12 cellular contexts compared by ENCODE assay signal in the genomic region with DNA sequence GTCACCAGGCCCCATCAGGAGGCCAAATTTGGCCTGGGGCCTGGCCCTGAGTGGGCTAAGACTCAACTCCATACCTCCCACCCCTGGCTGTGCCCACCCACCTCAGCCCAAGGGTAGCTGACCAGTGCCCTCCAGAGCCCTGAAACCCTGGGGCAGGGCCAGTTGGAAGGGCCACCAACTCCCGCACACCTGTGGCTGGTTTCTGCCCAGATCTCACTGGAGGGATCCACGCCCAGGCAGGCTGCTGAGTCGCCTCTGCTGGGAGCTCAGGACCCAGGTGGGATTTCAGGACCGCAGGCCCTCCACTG. TPM values are rescaled to one million over a fixed set of nuclear protein-coding genes. Genes with fewer than 3 reads are reported as not detected.
DNase-seq lines count a peak whose midpoint lies in the region; ATAC-seq and TF ChIP-seq lines count a peak whose summit lies in the region.
"Had no signal": no experiment of that assay in that cellular context is flagged by ENCODE, and none has a peak within 500 bp of the region (broad histone marks: within the 10 kb centered on the region; RNA-seq: fewer than 3 reads in every experiment).

No MANE protein-coding gene starts in this region.

- TF ChIP-seq EP300 in tibial nerve (IDR thresholded peaks at IDR 0.05), result no peak

- ATAC-seq in HG02588 (IDR thresholded peaks at IDR 0.05; ENCODE audit: unreplicated experiment), result no peak
- ATAC-seq: activated naive CD4-positive, alpha-beta T cell treated with anti-CD3 and anti-CD28 coated beads, Interleukin-2, amount 50 U/mL, for 72 hours had no signal

- no peaks in the 10 kb centered on the region for H3K9me3 ChIP-seq in HUES6 (ENCODE audit: control insufficient read depth, insufficient read depth, low read depth, low read length)
- no peaks in the 10 kb centered on the region for H3K9me3 ChIP-seq in tibial nerve
- H3K9me3 ChIP-seq: esophagus muscularis mucosa had no signal

- H3K4me1 Mint-ChIP-seq in chondrocyte (ENCODE audit: low read depth), result peaks cover 14% of the 10 kb centered on the region
- peaks cover 49% of the 10 kb centered on the region for H3K4me1 Mint-ChIP-seq in mesothelial cell of epicardium

- 60 to 87% methylated on average over 1 to 4 of the region's 4 CpGs for WGBS in tibial nerve, 2 donors

- H3K4me1 ChIP-seq in HUES6 (ENCODE audit: control insufficient read depth, insufficient read depth, low read length), result peaks cover 51% of the 10 kb centered on the region
- peaks cover 0 to 89% (median 37%) of the 10 kb centered on the region in 4 donors for H3K4me1 ChIP-seq in tibial nerve

- H3K27me3 Mint-ChIP-seq in chondrocyte (ENCODE audit: low read depth) (no peaks in the 10 kb centered on the region), mesothelial cell of epicardium (ENCODE audit: low read depth) (no peaks in the 10 kb centered on the region)
- H3K27me3 Mint-ChIP-seq: CD4-positive, alpha-beta T cell had no signal

- no peak overlapping the region for H3K4me3 Mint-ChIP-seq in chondrocyte (ENCODE audit: unreplicated experiment)
- no peak overlapping the region for H3K4me3 Mint-ChIP-seq in mesothelial cell of epicardium
- H3K4me3 Mint-ChIP-seq: CD4-positive, alpha-beta T cell had no signal

- H3K36me3 ChIP-seq in HUES6 (ENCODE audit: control insufficient read depth, insufficient read depth, low read length) (no peaks in the 10 kb centered on the region), tibial nerve (no peaks in the 10 kb centered on the region)
- H3K36me3 ChIP-seq: esophagus muscularis mucosa had no signal

- H3K27ac ChIP-seq in HUES6 (ENCODE audit: low read depth, low read length) (peak overlapping the region; percentile 38; the same call in 1 of the 2 replicates), tibial nerve (peak overlapping the region; percentile 37 to 95 (median 84))

- no peak for DNase-seq in chondrocyte (ENCODE audit: low spot score)
- no peak for DNase-seq in mesothelial cell of epicardium (ENCODE audit: low spot score in 2 of 2, unreplicated experiment in 2 of 2)
- no peak for DNase-seq in tibial nerve (ENCODE audit: low spot score in 2 of 2)
- no peak for DNase-seq in globus pallidus (ENCODE audit: low spot score)
- no peak for DNase-seq in SW480 (ENCODE audit: low spot score)
- DNase-seq: CD4-positive, alpha-beta T cell; GOT3; NCI-H1694 had no signal

- no peaks in the 10 kb centered on the region for H3K9me3 Mint-ChIP-seq in chondrocyte (ENCODE audit: low read depth)
- H3K9me3 Mint-ChIP-seq in mesothelial cell of epicardium, result no peaks in the 10 kb centered on the region
- H3K9me3 Mint-ChIP-seq: activated naive CD4-positive, alpha-beta T cell treated with anti-CD3 and anti-CD28 coated beads, Interleukin-2, amount 50 U/mL, for 72 hours; CD4-positive, alpha-beta T cell had no signal

- H3K27me3 ChIP-seq in HUES6 (ENCODE audit: control insufficient read depth, insufficient read depth, low read length) (no peaks in the 10 kb centered on the region), tibial nerve (no peaks in the 10 kb centered on the region)
- H3K27me3 ChIP-seq: esophagus muscularis mucosa had no signal

- TF ChIP-seq CTCF in chondrocyte (IDR thresholded peaks at IDR 0.05), result no peak
- no peak for TF ChIP-seq CTCF in mesothelial cell of epicardium (IDR thresholded peaks at IDR 0.05; ENCODE audit: unreplicated experiment)
- TF ChIP-seq CTCF in tibial nerve (IDR thresholded peaks at IDR 0.05), result no peak

- no peak for TF ChIP-seq POLR2A in tibial nerve (IDR thresholded peaks at IDR 0.05)

- H3K36me3 Mint-ChIP-seq in chondrocyte (ENCODE audit: low read depth), result no peaks in the 10 kb centered on the region
- no peaks in the 10 kb centered on the region for H3K36me3 Mint-ChIP-seq in mesothelial cell of epicardium
- H3K36me3 Mint-ChIP-seq: activated naive CD4-positive, alpha-beta T cell treated with anti-CD3 and anti-CD28 coated beads, Interleukin-2, amount 50 U/mL, for 72 hours had no signal

- H3K9ac ChIP-seq in HUES6 (ENCODE audit: low read length), result peak overlapping the region; percentile 58

- no peak overlapping the region for H3K4me3 ChIP-seq in HUES6 (ENCODE audit: low read depth, low read length)
- no peak overlapping the region for H3K4me3 ChIP-seq in tibial nerve
- H3K4me3 ChIP-seq: esophagus muscularis mucosa had no signal

- peak overlapping the region; percentile 85 for H3K27ac Mint-ChIP-seq in chondrocyte (ENCODE audit: unreplicated experiment)
- peak overlapping the region; percentile 99 for H3K27ac Mint-ChIP-seq in mesothelial cell of epicardium
- H3K27ac Mint-ChIP-seq: activated naive CD4-positive, alpha-beta T cell treated with anti-CD3 and anti-CD28 coated beads, Interleukin-2, amount 50 U/mL, for 72 hours; CD4-positive, alpha-beta T cell had no signal

RNA-seq across cellular contexts. Expression of gene PIM3, which starts 8.9 kb away (rescaled TPM):
- total RNA-seq in chondrocyte (12.0 to 18.2 TPM (median 16.8 TPM) in 3 replicates), mesothelial cell of epicardium (57.5 to 62.5 TPM (median 59.8 TPM) in 3 replicates), tibial nerve (100 to 1,000 TPM in 3 of 4 donors, 10 to 100 TPM in 1; 98.3 to 138 (median 119) TPM)

RNA-seq across cellular contexts. Expression of gene CRELD2, which starts 33.2 kb away (rescaled TPM):
- total RNA-seq in chondrocyte (44.3 to 117 TPM (median 49.9 TPM) in 3 replicates), mesothelial cell of epicardium (41.4 to 42.2 TPM (median 41.9 TPM) in 3 replicates), tibial nerve (10 to 100 TPM; 44.8 to 80.4 (median 65.1) TPM)

RNA-seq across cellular contexts. Expression of gene ALG12, which starts 33.4 kb away (rescaled TPM):
- total RNA-seq in chondrocyte, result 18.7 to 27.3 TPM (median 20.6 TPM) in 3 replicates
- 26.4 to 30.9 TPM (median 26.8 TPM) in 3 replicates for total RNA-seq in mesothelial cell of epicardium
- total RNA-seq in tibial nerve, result 10 to 100 TPM in 3 of 4 donors, 1 to 10 TPM in 1; 9.0 to 17.4 (median 14.5) TPM
